25 cellular contexts compared by ENCODE assay signal in the genomic region with DNA sequence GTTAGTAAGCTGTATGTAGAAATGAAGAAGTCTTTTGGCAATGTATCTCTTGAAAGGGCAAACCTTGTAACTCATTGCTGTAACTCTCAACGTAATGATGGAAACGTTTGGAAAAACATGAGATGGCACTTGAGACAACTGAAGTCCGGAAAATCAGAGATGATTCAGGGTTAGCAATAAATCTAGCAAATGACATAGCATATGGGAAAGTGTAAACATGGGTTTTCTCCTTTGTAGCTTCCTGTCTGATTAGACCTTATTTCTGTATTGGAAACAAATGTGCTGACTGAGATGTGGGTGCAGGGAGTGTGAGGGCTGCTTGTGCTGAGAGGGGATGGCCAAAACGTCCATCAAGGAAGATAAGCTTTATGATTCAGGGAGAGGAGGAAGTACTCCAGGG.
DNase-seq lines count a peak whose midpoint lies in the region; ATAC-seq and TF ChIP-seq lines count a peak whose summit lies in the region.
"Had no signal": no experiment of that assay in that cellular context is flagged by ENCODE, and none has a peak within 500 bp of the region (broad histone marks: within the 10 kb centered on the region; RNA-seq: fewer than 3 reads in every experiment).

No MANE protein-coding gene starts in this region.

- no peak overlapping the region for H3K9ac ChIP-seq in mesenchymal stem cell (ENCODE audit: low read length)
- H3K9ac ChIP-seq: BLaER1 treated with 17β-estradiol and CSF1 and Interleukin-3, amounts not matched to agents 10 nM and 100 nM had no signal

- H3K4me2 ChIP-seq in mesenchymal stem cell (ENCODE audit: low read length, poor library complexity, severe bottlenecking), result no peak overlapping the region
- H3K4me2 ChIP-seq: BLaER1 treated with 17β-estradiol and CSF1 and Interleukin-3, amounts not matched to agents 10 nM and 100 nM had no signal

- DNase-seq in DMS53 (lab: John Stamatoyannopoulos, UW) (peak; percentile 50), HCEC 1CT (peak; percentile 59), choroid plexus epithelial cell (ENCODE audit: low read depth) (peak; percentile 18), mesenchymal stem cell (peak; percentile 78), head of caudate nucleus (no peak)
- DNase-seq in stimulated activated CD4-positive, alpha-beta T cell treated with anti-CD3 and anti-CD28 coated beads, Interleukin-12 subunit alpha, Interleukin-12 subunit beta, amount 100 ng/mL, for 4 hours, result no peak
- DNase-seq: activated CD4-positive, alpha-beta T cell treated with anti-CD3 and anti-CD28 coated beads, Interleukin-2, amount 50 U/mL, for 48 hours; activated CD8-positive, alpha-beta memory T cell treated with anti-CD3 and anti-CD28 coated beads, Interleukin-2, amount 50 U/mL, for 4 hours; activated naive CD4-positive, alpha-beta T cell treated with anti-CD3 and anti-CD28 coated beads, Interleukin-2, amount 50 U/mL, for 16 hours; caudate nucleus; COR-L47; dermis blood vessel endothelial cell; heart left ventricle; mucosa of descending colon; NCI-H2029 treated with DMSO at 0.1 percent for 48 hours; NCI-H345; NCI-H82; nephron progenitor cell; pancreas; small intestine; stimulated activated CD4-positive, alpha-beta T cell treated with anti-CD3 and anti-CD28 coated beads, Interleukin-1b, Interleukin-23, amount 100 ng/mL, for 48 hours; stimulated activated CD8-positive, alpha-beta memory T cell treated with anti-CD3 and anti-CD28 coated beads, Interleukin-4, amount 100 ng/mL, for 48 hours; stimulated activated naive CD8-positive, alpha-beta T cell treated with anti-CD3 and anti-CD28 coated beads, Interleukin-15, amount 100 ng/mL, for 72 hours had no signal

- H2BK12ac ChIP-seq in mesenchymal stem cell (ENCODE audit: low read length in 2 of 2), result no peak overlapping the region

- peaks cover 0 to 13% of the 10 kb centered on the region in 2 experiments for H3K27me3 ChIP-seq in mesenchymal stem cell (ENCODE audit: control insufficient read depth in 1 of 2, insufficient read depth in 1 of 2, low read length in 2 of 2)
- H3K27me3 ChIP-seq: BLaER1 treated with 17β-estradiol and CSF1 and Interleukin-3, amounts not matched to agents 10 nM and 100 nM; heart left ventricle; pancreas had no signal

- H3K4me1 ChIP-seq in mesenchymal stem cell (ENCODE audit: control insufficient read depth, insufficient read depth, low read depth, low read length), result no peaks in the 10 kb centered on the region
- H3K4me1 ChIP-seq: BLaER1 treated with 17β-estradiol and CSF1 and Interleukin-3, amounts not matched to agents 10 nM and 100 nM; pancreas had no signal

- no peak overlapping the region for H3K27ac ChIP-seq in mesenchymal stem cell (ENCODE audit: low read length, poor library complexity, severe bottlenecking)
- H3K27ac ChIP-seq: BLaER1 treated with 17β-estradiol and CSF1 and Interleukin-3, amounts not matched to agents 10 nM and 100 nM; pancreas had no signal

- no peak overlapping the region for H3K23ac ChIP-seq in mesenchymal stem cell (ENCODE audit: low read length in 2 of 2)

- no peak overlapping the region for H4K91ac ChIP-seq in mesenchymal stem cell (ENCODE audit: low read length)

- no peak overlapping the region for H4K8ac ChIP-seq in mesenchymal stem cell (ENCODE audit: low read length)

- no peak overlapping the region for H3K14ac ChIP-seq in mesenchymal stem cell (ENCODE audit: low read length in 2 of 2)

- H3K36me3 ChIP-seq in mesenchymal stem cell (ENCODE audit: control insufficient read depth in 1 of 2, insufficient read depth in 2 of 2, low read depth in 1 of 2, low read length in 2 of 2), result no peaks in the 10 kb centered on the region
- H3K36me3 ChIP-seq: BLaER1 treated with 17β-estradiol and CSF1 and Interleukin-3, amounts not matched to agents 10 nM and 100 nM; heart left ventricle; pancreas had no signal

- H2BK120ac ChIP-seq in mesenchymal stem cell (ENCODE audit: low read depth, low read length), result no peak overlapping the region

- no peaks in the 10 kb centered on the region for H3K79me1 ChIP-seq in mesenchymal stem cell (replicated peaks; ENCODE audit: low read length, poor library complexity, severe bottlenecking)

- H3K9me3 ChIP-seq in mesenchymal stem cell (ENCODE audit: control insufficient read depth, low read length), result no peaks in the 10 kb centered on the region
- H3K9me3 ChIP-seq: BLaER1 treated with 17β-estradiol and CSF1 and Interleukin-3, amounts not matched to agents 10 nM and 100 nM; heart left ventricle; mucosa of descending colon; pancreas had no signal

- H2BK5ac ChIP-seq in mesenchymal stem cell (ENCODE audit: low read depth, low read length, poor library complexity, severe bottlenecking), result no peak overlapping the region

- H3K18ac ChIP-seq in mesenchymal stem cell (ENCODE audit: low read depth in 1 of 2, low read length in 2 of 2), result no peak overlapping the region

- H2BK15ac ChIP-seq in mesenchymal stem cell (ENCODE audit: low read depth, poor library complexity, severe bottlenecking), result no peak overlapping the region

- WGBS in mesenchymal stem cell, result 2% methylated on average over 4 of the region's 4 CpGs

- no peak overlapping the region for H2AFZ ChIP-seq in mesenchymal stem cell (ENCODE audit: low read depth, low read length)

- H3K4me3 ChIP-seq in choroid plexus epithelial cell (ENCODE audit: low read depth, low read length), result no peak overlapping the region
- no peak overlapping the region for H3K4me3 ChIP-seq in mesenchymal stem cell (ENCODE audit: insufficient read depth in 1 of 2, low read depth in 1 of 2, low read length in 2 of 2)
- H3K4me3 ChIP-seq: BLaER1 treated with 17β-estradiol and CSF1 and Interleukin-3, amounts not matched to agents 10 nM and 100 nM; heart left ventricle; mucosa of descending colon; pancreas had no signal

- no peak for TF ChIP-seq CTCF in choroid plexus epithelial cell (conservative IDR thresholded peaks at IDR 0.05; ENCODE audit: low read depth, low read length)

- ATAC-seq in HG02840 (IDR thresholded peaks at IDR 0.05; ENCODE audit: low FRiP score, unreplicated experiment), result no peak
- ATAC-seq: heart left ventricle; mucosa of descending colon; pancreas; stimulated activated naive CD8-positive, alpha-beta T cell treated with anti-CD3 and anti-CD28 coated beads, Interleukin-15, amount 100 ng/mL, for 72 hours had no signal

- no peak overlapping the region for H3K4ac ChIP-seq in mesenchymal stem cell (ENCODE audit: low read depth in 1 of 2, low read length in 2 of 2)

- H2AK5ac ChIP-seq in mesenchymal stem cell (ENCODE audit: low read length, severe bottlenecking), result no peak overlapping the region

- intact Hi-C loops in head of caudate nucleus (cut with DNase I), result no loop called here

Comparison
In these comparisons a context has a peak if more than half of its experiments do, and no peak if none do; other contexts are left out.
1. DNase-seq: peak in DMS53 (single experiment), HCEC 1CT (single experiment), choroid plexus epithelial cell (single experiment) and mesenchymal stem cell (single experiment); none in head of caudate nucleus (0 of 42) and stimulated activated CD4-positive, alpha-beta T cell treated with anti-CD3 and anti-CD28 coated beads, Interleukin-12 subunit alpha, Interleukin-12 subunit beta, amount 100 ng/mL, for 4 hours (single experiment).